Comparison of ENCODE assay signal across 28 cellular contexts in genomic region chr1:246709845-246710244, GRCh38. TPM values are rescaled to one million over a fixed set of nuclear protein-coding genes. Genes with fewer than 3 reads are reported as not detected.
DNase-seq lines count a peak whose midpoint lies in the region; ATAC-seq, FAIRE-seq and TF ChIP-seq lines count a peak whose summit lies in the region.
"Had no signal": no experiment of that assay in that cellular context is flagged by ENCODE, and none has a peak within 500 bp of the region (broad histone marks: within the 10 kb centered on the region; RNA-seq: fewer than 3 reads in every experiment).

No MANE protein-coding gene starts in this region.

- H2AFZ ChIP-seq in PC-3 (ENCODE audit: low read length): 0 out of 2 replicates have a peak overlapping the region, but pooled peaks have one; percentile 18
- no peak overlapping the region for H2AFZ ChIP-seq in HepG2 (ENCODE audit: low read length)
- H2AFZ ChIP-seq: PC-9 had no signal

- no peaks in the 10 kb centered on the region for H3K79me2 ChIP-seq in PC-3 (ENCODE audit: low read length)
- no peaks in the 10 kb centered on the region for H3K79me2 ChIP-seq in HepG2 (ENCODE audit: insufficient read depth, low read length)

- no peaks in the 10 kb centered on the region for H3K9me2 ChIP-seq in PC-3 (replicated peaks; ENCODE audit: low read length)

- TF ChIP-seq RAD21 in HepG2 (CRISPR knock-in tag; IDR thresholded peaks at IDR 0.05): no peak

- H3K27ac ChIP-seq in PC-3 (ENCODE audit: low read length) (peak overlapping the region; percentile 30), HepG2 (ENCODE audit: extremely low read length, insufficient read depth, low read length) (peak overlapping the region; percentile 82), dorsolateral prefrontal cortex (no peak overlapping the region)
- H3K27ac ChIP-seq: foreskin keratinocyte, lower lobe of right lung, PC-9 had no signal

- H3K4me1 ChIP-seq in PC-3 (ENCODE audit: insufficient read depth, low read length) (peaks cover 12% of the 10 kb centered on the region), HepG2 (ENCODE audit: insufficient read depth, low read length) (peaks cover 63% of the 10 kb centered on the region)
- H3K4me1 ChIP-seq: BE2C, lower lobe of right lung had no signal

- no peaks in the 10 kb centered on the region for H3F3A ChIP-seq in PC-3 (ENCODE audit: low read length, unreplicated experiment)

- peak; percentile 48 for FAIRE-seq in HepG2 (lab: Jason Lieb, UNC)
- FAIRE-seq: A204.1, H54 had no signal

- BruUV-seq in PC-3 (replicated peaks; lab: Mats Ljungman, UMichigan) (no TSS peak), HepG2 (replicated peaks; lab: Mats Ljungman, UMichigan) (no TSS peak)

- H3K27me3 ChIP-seq in PC-3 (ENCODE audit: low read length) (no peaks in the 10 kb centered on the region), HepG2 (ENCODE audit: control insufficient read depth in 1 of 2, insufficient read depth in 2 of 2, low read length in 2 of 2) (no peaks in the 10 kb centered on the region), dorsolateral prefrontal cortex (no peaks in the 10 kb centered on the region)
- H3K27me3 ChIP-seq: BE2C, foreskin keratinocyte, MG63 had no signal

- H3K4me1 Mint-ChIP-seq in activated CD8-positive, alpha-beta T cell treated with anti-CD3 and anti-CD28 coated beads, Interleukin-2, amount 10 ng/mL, durations not matched to agents 7 days and 5 days (ENCODE audit: low read depth): peaks cover 28% of the 10 kb centered on the region
- peaks cover 2% of the 10 kb centered on the region for H3K4me1 Mint-ChIP-seq in activated CD8-positive, alpha-beta T cell treated with anti-CD3 and anti-CD28 coated beads for 36 hours (ENCODE audit: low read depth)
- peaks cover 0 to 6% (median 0%) of the 10 kb centered on the region in 3 donors for H3K4me1 Mint-ChIP-seq in T-cell

- H3K9me3 ChIP-seq in PC-3 (ENCODE audit: low read length): no peaks in the 10 kb centered on the region
- no peaks in the 10 kb centered on the region for H3K9me3 ChIP-seq in HepG2 (ENCODE audit: low read length)
- H3K9me3 ChIP-seq: lower lobe of right lung had no signal

- peaks cover 14% of the 10 kb centered on the region for H3K27me3 Mint-ChIP-seq in activated CD8-positive, alpha-beta T cell treated with anti-CD3 and anti-CD28 coated beads, Interleukin-2, amount 10 ng/mL, durations not matched to agents 7 days and 5 days (ENCODE audit: low read depth)
- H3K27me3 Mint-ChIP-seq in activated CD8-positive, alpha-beta T cell treated with anti-CD3 and anti-CD28 coated beads for 36 hours: peaks cover 6% of the 10 kb centered on the region
- peaks cover 10 to 14% of the 10 kb centered on the region in 2 donors for H3K27me3 Mint-ChIP-seq in T-cell
- H3K27me3 Mint-ChIP-seq: activated CD4-positive, alpha-beta T cell treated with anti-CD3 and anti-CD28 coated beads, Interleukin-2, amount 10 ng/mL, durations not matched to agents 24 days and 14 days had no signal

- no peak for TF ChIP-seq POLR2A in HepG2 (IDR thresholded peaks at IDR 0.05; ENCODE audit: insufficient read depth in 1 of 2, low read depth in 2 of 2, low read length in 2 of 2)

- no peaks in the 10 kb centered on the region for H3K9me3 Mint-ChIP-seq in activated CD8-positive, alpha-beta T cell treated with anti-CD3 and anti-CD28 coated beads, Interleukin-2, amount 10 ng/mL, durations not matched to agents 7 days and 5 days (ENCODE audit: insufficient read depth)
- H3K9me3 Mint-ChIP-seq in activated CD8-positive, alpha-beta T cell treated with anti-CD3 and anti-CD28 coated beads for 36 hours: peaks cover 2% of the 10 kb centered on the region
- H3K9me3 Mint-ChIP-seq in T-cell: peaks cover 0 to 5% (median 0%) of the 10 kb centered on the region in 3 donors

- H3K27ac Mint-ChIP-seq in activated CD8-positive, alpha-beta T cell treated with anti-CD3 and anti-CD28 coated beads, Interleukin-2, amount 10 ng/mL, durations not matched to agents 7 days and 5 days: peak overlapping the region; percentile 11
- H3K27ac Mint-ChIP-seq in activated CD8-positive, alpha-beta T cell treated with anti-CD3 and anti-CD28 coated beads for 36 hours: no peak overlapping the region
- no peak overlapping the region for H3K27ac Mint-ChIP-seq in T-cell
- H3K27ac Mint-ChIP-seq: activated CD4-positive, alpha-beta T cell treated with anti-CD3 and anti-CD28 coated beads, Interleukin-2, amount 10 ng/mL, durations not matched to agents 24 days and 14 days; activated naive CD8-positive, alpha-beta T cell treated with anti-CD3 and anti-CD28 coated beads, Interleukin-2, amount 10 ng/mL, durations not matched to agents 7 days and 5 days; activated T-helper 2 cell treated with anti-CD3 and anti-CD28 coated beads, Interferon-gamma antibody, Interleukin-2, Interleukin-4, amounts not matched to agents 10 μg/mL and 5 μg/mL and 100 μg/mL, durations not matched to agents 14 hours and 24 hours and 36 hours; T-helper 1 cell treated with Interleukin-12 subunit alpha and Interleukin-12 subunit beta and Interleukin-4 antibody, amounts not matched to agents 30 μg/mL and 1 μg/mL, for 36 hours had no signal

- in situ Hi-C loops in HepG2 (cut with HindIII; ENCODE audit: extremely low pct_ligation_motif_present, low pct_unique_long_range_greater_than_20kb): no loop called here

- no peaks in the 10 kb centered on the region for H3K36me3 ChIP-seq in PC-3 (ENCODE audit: low read depth, low read length)
- no peaks in the 10 kb centered on the region for H3K36me3 ChIP-seq in HepG2 (replicated peaks in 1 of 2; ENCODE audit: control insufficient read depth in 1 of 2, insufficient read depth in 2 of 2, low read length in 2 of 2)
- H3K36me3 ChIP-seq: BE2C, lower lobe of right lung, MG63 had no signal

- no peaks in the 10 kb centered on the region for H4K20me1 ChIP-seq in PC-3 (ENCODE audit: low read length)
- no peaks in the 10 kb centered on the region for H4K20me1 ChIP-seq in HepG2 (ENCODE audit: insufficient read depth, low read length)

- H3K4me3 Mint-ChIP-seq in activated CD8-positive, alpha-beta T cell treated with anti-CD3 and anti-CD28 coated beads, Interleukin-2, amount 10 ng/mL, durations not matched to agents 7 days and 5 days: no peak overlapping the region
- H3K4me3 Mint-ChIP-seq in activated CD8-positive, alpha-beta T cell treated with anti-CD3 and anti-CD28 coated beads for 36 hours: no peak overlapping the region
- no peak overlapping the region for H3K4me3 Mint-ChIP-seq in T-cell
- H3K4me3 Mint-ChIP-seq: activated CD4-positive, alpha-beta T cell treated with anti-CD3 and anti-CD28 coated beads, Interleukin-2, amount 10 ng/mL, durations not matched to agents 24 days and 14 days; activated naive CD8-positive, alpha-beta T cell treated with anti-CD3 and anti-CD28 coated beads, Interleukin-2, amount 10 ng/mL, durations not matched to agents 7 days and 5 days; T-helper 1 cell treated with Interleukin-12 subunit alpha and Interleukin-12 subunit beta and Interleukin-4 antibody, amounts not matched to agents 30 μg/mL and 1 μg/mL, for 36 hours had no signal

- TF ChIP-seq EP300 in HepG2 (IDR thresholded peaks at IDR 0.05; ENCODE audit: low read depth in 2 of 2, low read length in 2 of 2) (peak in 1 of 2 experiments; percentile 80; a peak in 2 of 4 replicates), HepG2 (CRISPR knock-in tag; IDR thresholded peaks at IDR 0.05; ENCODE audit: borderline replicate concordance) (peak; percentile 55; the same call in 1 of the 2 replicates)

- H3K36me3 Mint-ChIP-seq in activated CD8-positive, alpha-beta T cell treated with anti-CD3 and anti-CD28 coated beads, Interleukin-2, amount 10 ng/mL, durations not matched to agents 7 days and 5 days (ENCODE audit: low read depth): no peaks in the 10 kb centered on the region
- no peaks in the 10 kb centered on the region for H3K36me3 Mint-ChIP-seq in activated CD8-positive, alpha-beta T cell treated with anti-CD3 and anti-CD28 coated beads for 36 hours (ENCODE audit: low read depth)
- no peaks in the 10 kb centered on the region for H3K36me3 Mint-ChIP-seq in T-cell

- CTCF ChIA-PET in activated CD8-positive, alpha-beta T cell treated with anti-CD3 and anti-CD28 coated beads, Interleukin-2, amount 10 ng/mL, durations not matched to agents 7 days and 5 days (lab: Charles Lee): interaction anchor here (1.0 to 2.3 kb wide), 3 partner anchors 10 to 44 kb away, joined by 3 to 8 read pairs (median 4); no protein-coding TSS in a partner anchor
- CTCF ChIA-PET in activated CD8-positive, alpha-beta T cell treated with anti-CD3 and anti-CD28 coated beads for 36 hours (lab: Charles Lee): interaction anchor here (1.5 to 2.3 kb wide), 4 partner anchors 13 to 212 kb away, joined by 3 to 10 read pairs (median 4); no protein-coding TSS in a partner anchor
- CTCF ChIA-PET in PC-3 (lab: Charles Lee) (no interaction called here), HepG2 (lab: Yijun Ruan, JAX; ENCODE audit: low intra/inter-chr PET ratio, low total read pairs) (no interaction called here), T-cell (lab: Charles Lee) (interaction anchor here in 1 of 2 donors (0.6 to 1.1 kb wide), 4 partner anchors 21 to 372 kb away, joined by 3 to 5 read pairs (median 4); no protein-coding TSS in a partner anchor)

- H3K4me3 ChIP-seq in PC-3 (ENCODE audit: low read length): no peak overlapping the region
- H3K4me3 ChIP-seq in HepG2 (replicated peaks in 1 of 3; ENCODE audit: insufficient read depth in 1 of 3, low read depth in 2 of 3, low read length in 3 of 3): no peak overlapping the region
- H3K4me3 ChIP-seq in dorsolateral prefrontal cortex: no peak overlapping the region
- H3K4me3 ChIP-seq: lower lobe of right lung, MG63, PC-9 had no signal

- 0% methylated on average over 2 of the region's 2 CpGs for WGBS in HepG2 (ENCODE audit: low lambda C conversion rate)

- no peak for ATAC-seq in activated CD8-positive, alpha-beta T cell treated with anti-CD3 and anti-CD28 coated beads, Interleukin-2, amount 10 ng/mL, durations not matched to agents 7 days and 5 days
- no peak for ATAC-seq in activated CD8-positive, alpha-beta T cell treated with anti-CD3 and anti-CD28 coated beads for 36 hours
- ATAC-seq in PC-3 (no peak), HepG2 (peak; percentile 85), HG03025 (IDR thresholded peaks at IDR 0.05; ENCODE audit: low FRiP score, unreplicated experiment) (no peak), T-cell (replicated peaks in 1 of 4) (no peak)
- ATAC-seq: lower lobe of right lung had no signal

- intact Hi-C loops in activated CD8-positive, alpha-beta T cell treated with anti-CD3 and anti-CD28 coated beads for 36 hours (cut with micrococcal nuclease): no loop called here
- intact Hi-C loops in PC-3 (cut with micrococcal nuclease): no loop called here
- intact Hi-C loops in HepG2 (cut with micrococcal nuclease; ENCODE audit: unreplicated experiment): no loop called here
- intact Hi-C loops in dorsolateral prefrontal cortex (cut with DNase I): no loop called here

- DNase-seq in activated CD8-positive, alpha-beta T cell treated with anti-CD3 and anti-CD28 coated beads, Interleukin-2, amount 10 ng/mL, durations not matched to agents 7 days and 5 days: no peak
- no peak for DNase-seq in activated CD8-positive, alpha-beta T cell treated with anti-CD3 and anti-CD28 coated beads for 36 hours
- DNase-seq in PC-3 (no peak), HepG2 (ENCODE audit: low spot score) (peak; percentile 94), dorsolateral prefrontal cortex (no peak), occipital lobe (lab: John Stamatoyannopoulos, UW) (no peak), T-cell (no peak)
- DNase-seq: activated CD4-positive, alpha-beta T cell treated with anti-CD3 and anti-CD28 coated beads, Interleukin-2, amount 10 ng/mL, durations not matched to agents 24 days and 14 days; activated naive CD8-positive, alpha-beta T cell treated with anti-CD3 and anti-CD28 coated beads, Interleukin-2, amount 10 ng/mL, durations not matched to agents 7 days and 5 days; BE2C; effector CD4-positive, alpha-beta T cell; EL; foreskin keratinocyte; IMR-90; islet precursor cell; lower lobe of right lung; MG63; NCI-H1694; NCI-H748 treated with DMSO at 0.1 percent for 48 hours; SIG-M5; stimulated activated CD4-positive, alpha-beta T cell treated with anti-CD3 and anti-CD28 coated beads, Interleukin-4, amount 100 ng/mL, for 1 hour; stimulated activated naive CD4-positive, alpha-beta T cell had no signal

- H3K9ac ChIP-seq in PC-3 (ENCODE audit: low read length) (no peak overlapping the region), HepG2 (ENCODE audit: insufficient read depth, low read depth, low read length) (peak overlapping the region; percentile 11; the same call in 1 of the 2 replicates)

- no peak for TF ChIP-seq CTCF in activated CD8-positive, alpha-beta T cell treated with anti-CD3 and anti-CD28 coated beads for 36 hours (IDR thresholded peaks at IDR 0.05)
- TF ChIP-seq CTCF in PC-3 (conservative IDR thresholded peaks at IDR 0.05; ENCODE audit: low read depth, low read length): no peak
- no peak for TF ChIP-seq CTCF in HepG2 (CRISPR knock-in tag; IDR thresholded peaks at IDR 0.05)
- TF ChIP-seq CTCF in dorsolateral prefrontal cortex (IDR thresholded peaks at IDR 0.05 in 54 of 56, conservative IDR thresholded peaks at IDR 0.05 in 2 of 56; ENCODE audit: low read depth in 1 of 56, partially characterized antibody in 56 of 56): no peak

- H3K4me2 ChIP-seq in PC-3 (ENCODE audit: low read length): no peak overlapping the region
- peak overlapping the region; percentile 38 for H3K4me2 ChIP-seq in HepG2 (ENCODE audit: low read depth, low read length)
- H3K4me2 ChIP-seq: PC-9 had no signal

- POLR2A ChIA-PET in activated CD8-positive, alpha-beta T cell treated with anti-CD3 and anti-CD28 coated beads, Interleukin-2, amount 10 ng/mL, durations not matched to agents 7 days and 5 days (lab: Charles Lee): no interaction called here
- POLR2A ChIA-PET in activated CD8-positive, alpha-beta T cell treated with anti-CD3 and anti-CD28 coated beads for 36 hours (lab: Charles Lee): interaction anchor here (1.0 to 3.5 kb wide), 2 partner anchors 14 to 21 kb away, joined by 3 to 13 read pairs; partner anchors contain the start of gene SCCPDH
- POLR2A ChIA-PET in PC-3 (lab: Charles Lee; ENCODE audit: unreplicated experiment): interaction anchor here (0.6 kb wide), 1 partner anchor 44 kb away, joined by 5 read pairs; no protein-coding TSS in a partner anchor
- POLR2A ChIA-PET in HepG2 (lab: Yijun Ruan, JAX): interaction anchor here (0.5 to 7.1 kb wide), 5 partner anchors 13 to 171 kb away, joined by 3 to 82 read pairs (median 4); partner anchors contain the start of gene SCCPDH
- POLR2A ChIA-PET in T-cell (lab: Charles Lee): no interaction called here

RNA-seq across cellular contexts. Expression of gene SCCPDH, which starts 14.4 kb away (rescaled TPM):
- total RNA-seq in activated CD8-positive, alpha-beta T cell treated with anti-CD3 and anti-CD28 coated beads, Interleukin-2, amount 10 ng/mL, durations not matched to agents 7 days and 5 days: 10 to 100 TPM; 18.5 to 19.6 TPM
- total RNA-seq in activated CD8-positive, alpha-beta T cell treated with anti-CD3 and anti-CD28 coated beads for 36 hours: 10 to 100 TPM; 39.4 to 41.7 TPM
- total RNA-seq in PC-3 (2014; rRNA removed) (46.1 and 50.8 TPM in 2 replicates), HepG2 (2016; rRNA removed; fragmentation: Illumina TruSeq; extraction: Trizol) (62.3 and 65.6 TPM in 2 replicates), dorsolateral prefrontal cortex (10 to 100 TPM; 25.8 to 69.7 (median 46.0) TPM), occipital lobe (53.2 TPM), T-cell (1 to 10 TPM; 3.7 to 6.2 (median 4.5) TPM)
- total RNA-seq in HepG2 (2016; cell fraction: cytosol; rRNA removed; fragmentation: Illumina TruSeq; extraction: Trizol; ENCODE audit: low read depth): 30.7 and 32.1 TPM in 2 replicates
- total RNA-seq in HepG2 (2016; cell fraction: insoluble cytoplasmic fraction; rRNA removed; fragmentation: Illumina TruSeq; extraction: Trizol): 63.7 and 66.1 TPM in 2 replicates
- total RNA-seq in HepG2 (2016; cell fraction: membrane; rRNA removed; fragmentation: Illumina TruSeq; extraction: Trizol): 42.1 and 43.2 TPM in 2 replicates
- total RNA-seq in HepG2 (2016; cell fraction: nucleus; rRNA removed; fragmentation: Illumina TruSeq; extraction: Trizol): 47.4 and 48.2 TPM in 2 replicates
- polyA plus RNA-seq in HepG2 (2011; rRNA removed): 29.8 and 36.7 TPM in 2 replicates
- polyA plus RNA-seq in HepG2 (2011; cell fraction: cytosol; rRNA removed): 24.8 and 30.0 TPM in 2 replicates
- 11.2 and 14.2 TPM in 2 replicates for polyA plus RNA-seq in HepG2 (2011; cell fraction: nucleus; rRNA removed)
- 36.7 and 52.0 TPM in 2 replicates for polyA plus RNA-seq in HepG2 (2012)
- 24.1 and 29.6 TPM in 2 replicates for polyA plus RNA-seq in HepG2 (2016; cell fraction: cytosol; fragmentation: Illumina TruSeq; extraction: Trizol; ENCODE audit: low read depth)
- 55.1 and 61.6 TPM in 2 replicates for polyA plus RNA-seq in HepG2 (2016; cell fraction: insoluble cytoplasmic fraction; fragmentation: Illumina TruSeq; extraction: Trizol; ENCODE audit: low read depth)
- 28.6 and 29.9 TPM in 2 replicates for polyA plus RNA-seq in HepG2 (2016; cell fraction: membrane; fragmentation: Illumina TruSeq; extraction: Trizol; ENCODE audit: low read depth)
- polyA plus RNA-seq in HepG2 (2016; cell fraction: nucleus; fragmentation: Illumina TruSeq; extraction: Trizol; ENCODE audit: insufficient read depth, low read depth): 42.1 and 48.3 TPM in 2 replicates
- 2.0 and 17.9 TPM in 2 replicates for polyA minus RNA-seq in HepG2 (2011; rRNA and poly(A)+ RNA removed; ENCODE audit: low replicate concordance)
- 19.6 and 22.0 TPM in 2 replicates for polyA minus RNA-seq in HepG2 (2011; cell fraction: cytosol; rRNA and poly(A)+ RNA removed)
- 51.8 and 53.6 TPM in 2 replicates for polyA minus RNA-seq in HepG2 (2011; cell fraction: nucleus; rRNA and poly(A)+ RNA removed)

Comparison
In these comparisons a context has a peak if more than half of its experiments do, and no peak if none do; other contexts are left out.
1. POLR2A ChIA-PET loops: an anchor here in activated CD8-positive, alpha-beta T cell treated with anti-CD3 and anti-CD28 coated beads for 36 hours (1.0 to 3.5 kb wide), PC-3 (0.6 kb wide) and HepG2 (0.5 to 7.1 kb wide); none called in activated CD8-positive, alpha-beta T cell treated with anti-CD3 and anti-CD28 coated beads, Interleukin-2, amount 10 ng/mL, durations not matched to agents 7 days and 5 days and T-cell.
2. H3K27ac ChIP-seq: peak in PC-3 (single experiment) and HepG2 (single experiment); none in dorsolateral prefrontal cortex (0 of 59).
3. CTCF ChIA-PET loops: an anchor here in activated CD8-positive, alpha-beta T cell treated with anti-CD3 and anti-CD28 coated beads, Interleukin-2, amount 10 ng/mL, durations not matched to agents 7 days and 5 days (1.0 to 2.3 kb wide) and activated CD8-positive, alpha-beta T cell treated with anti-CD3 and anti-CD28 coated beads for 36 hours (1.5 to 2.3 kb wide); none called in PC-3 and HepG2.